Comparison of ENCODE assay signal across 10 cellular contexts in the genomic region with DNA sequence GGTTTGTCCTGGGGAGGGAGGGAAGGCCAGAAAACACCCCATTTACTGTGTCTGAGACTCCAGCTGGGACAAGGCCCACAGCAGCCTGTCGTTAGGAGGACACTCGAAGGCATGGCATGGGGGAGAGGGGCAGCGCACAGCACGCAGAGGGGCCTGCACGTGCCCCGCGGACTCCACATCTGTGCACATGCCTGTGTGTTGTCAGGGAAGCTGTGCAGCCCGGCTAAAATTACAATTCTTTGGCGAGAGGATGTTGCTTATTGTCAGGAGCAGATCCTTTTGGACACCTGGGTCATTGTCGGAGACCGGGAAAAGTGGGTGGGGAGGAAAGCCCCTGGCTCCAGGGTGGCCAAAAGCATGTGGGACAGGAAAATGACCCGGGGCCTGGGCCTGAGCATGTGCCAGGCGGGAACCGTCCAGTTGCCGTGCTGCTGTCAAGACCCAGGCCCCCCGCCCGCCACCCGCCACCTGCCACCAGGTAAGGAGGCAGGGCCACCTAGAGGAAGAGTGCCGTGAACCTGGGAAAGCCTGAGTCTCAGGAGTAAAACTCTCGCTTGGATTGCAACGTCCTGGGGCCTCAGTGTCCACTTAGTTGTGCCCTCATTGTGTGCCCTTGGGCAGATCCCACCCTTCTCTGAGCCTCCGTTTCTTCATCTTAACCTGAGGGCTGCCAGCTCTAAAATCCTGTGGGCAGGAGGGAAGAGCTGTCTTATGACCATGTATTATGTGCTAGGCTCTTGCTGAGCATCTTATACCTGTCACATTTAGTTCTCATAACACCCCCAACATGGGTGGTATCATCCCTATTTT. TPM values are rescaled to one million over a fixed set of nuclear protein-coding genes. Genes with fewer than 3 reads are reported as not detected.
DNase-seq lines count a peak whose midpoint lies in the region; ATAC-seq and TF ChIP-seq lines count a peak whose summit lies in the region.
"Had no signal": no experiment of that assay in that cellular context is flagged by ENCODE, and none has a peak within 500 bp of the region (broad histone marks: within the 10 kb centered on the region; RNA-seq: fewer than 3 reads in every experiment).

No MANE protein-coding gene starts in this region.

- H3K27me3 ChIP-seq in CD8-positive, alpha-beta T cell (ENCODE audit: insufficient read depth, low read length) = no peaks in the 10 kb centered on the region
- no peaks in the 10 kb centered on the region for H3K27me3 ChIP-seq in fibroblast of lung (ENCODE audit: control insufficient read depth, insufficient read depth, low read length)
- no peaks in the 10 kb centered on the region for H3K27me3 ChIP-seq in sigmoid colon

- peaks cover 46% of the 10 kb centered on the region for H3K36me3 ChIP-seq in CD8-positive, alpha-beta T cell (ENCODE audit: insufficient read depth, low read length)
- H3K36me3 ChIP-seq in fibroblast of lung (ENCODE audit: control insufficient read depth, insufficient read depth, low read length) = peaks cover 3% of the 10 kb centered on the region
- peaks cover 0 to 15% (median 7%) of the 10 kb centered on the region in 4 donors for H3K36me3 ChIP-seq in sigmoid colon

- no peaks in the 10 kb centered on the region for H3K9me3 ChIP-seq in CD8-positive, alpha-beta T cell (ENCODE audit: low read length)
- H3K9me3 ChIP-seq in fibroblast of lung (ENCODE audit: control insufficient read depth, insufficient read depth, low read depth, low read length) = no peaks in the 10 kb centered on the region
- H3K9me3 ChIP-seq in sigmoid colon = no peaks in the 10 kb centered on the region

- peaks cover 93% of the 10 kb centered on the region for H3K4me1 Mint-ChIP-seq in CD8-positive, alpha-beta T cell (ENCODE audit: low read depth)
- peaks cover 85% of the 10 kb centered on the region for H3K4me1 Mint-ChIP-seq in activated CD4-positive, alpha-beta memory T cell treated with anti-CD3 and anti-CD28 coated beads, Interleukin-2, amount 10 ng/mL, durations not matched to agents 7 days and 5 days

- TF ChIP-seq EP300 in sigmoid colon (IDR thresholded peaks at IDR 0.05) = no peak

- peaks cover 94% of the 10 kb centered on the region for H3K4me1 ChIP-seq in CD8-positive, alpha-beta T cell (ENCODE audit: insufficient read depth, low read length)
- H3K4me1 ChIP-seq in fibroblast of lung (ENCODE audit: control insufficient read depth, extremely low read depth, insufficient read depth, low read length) (peaks cover 42% of the 10 kb centered on the region), sigmoid colon (peaks cover 0 to 98% (median 94%) of the 10 kb centered on the region in 4 donors)

- H3K9ac ChIP-seq in fibroblast of lung (ENCODE audit: insufficient read depth, low read length) = no peak overlapping the region

- H3K79me2 ChIP-seq in fibroblast of lung (ENCODE audit: control insufficient read depth, insufficient read depth, low read length) = peaks cover 2% of the 10 kb centered on the region

- POLR2A ChIA-PET in CD8-positive, alpha-beta T cell (lab: Charles Lee) = interaction anchor here (1.5 to 14.9 kb wide), 4 partner anchors 7 to 37 kb away, joined by 7 to 300 read pairs (median 92); a partner anchor contains a TSS
- POLR2A ChIA-PET in activated CD4-positive, alpha-beta memory T cell treated with anti-CD3 and anti-CD28 coated beads, Interleukin-2, amount 10 ng/mL, durations not matched to agents 7 days and 5 days (lab: Charles Lee) = interaction anchor here (1.1 to 12.0 kb wide), 8 partner anchors 9 to 67 kb away, joined by 4 to 162 read pairs (median 17); no protein-coding TSS in a partner anchor

- no peak for DNase-seq in CD8-positive, alpha-beta T cell
- no peak for DNase-seq in activated CD4-positive, alpha-beta memory T cell treated with anti-CD3 and anti-CD28 coated beads, Interleukin-2, amount 10 ng/mL, durations not matched to agents 7 days and 5 days
- DNase-seq in fibroblast of lung (ENCODE audit: low read depth in 2 of 2) = no peak
- DNase-seq in sigmoid colon = no peak
- DNase-seq in NCI-H2196 (lab: John Stamatoyannopoulos, UW; ENCODE audit: unreplicated experiment) = no peak
- no peak for DNase-seq in cortex of kidney (lab: John Stamatoyannopoulos, UW)
- DNase-seq: cerebellar nuclear complex, NCI-H526 treated with DMSO at 0.1 percent for 48 hours had no signal

- H2AFZ ChIP-seq in fibroblast of lung (ENCODE audit: low read length) = no peak overlapping the region

- peak overlapping the region; percentile 96 for H3K27ac Mint-ChIP-seq in CD8-positive, alpha-beta T cell
- peak overlapping the region; percentile 91 for H3K27ac Mint-ChIP-seq in activated CD4-positive, alpha-beta memory T cell treated with anti-CD3 and anti-CD28 coated beads, Interleukin-2, amount 10 ng/mL, durations not matched to agents 7 days and 5 days

- H3K4me3 ChIP-seq in CD8-positive, alpha-beta T cell (ENCODE audit: low read depth, low read length) = peak overlapping the region; percentile 13
- no peak overlapping the region for H3K4me3 ChIP-seq in fibroblast of lung (replicated peaks in 1 of 4; ENCODE audit: control extremely low read depth in 1 of 4, insufficient read depth in 1 of 4, low read depth in 3 of 4, low read length in 4 of 4)
- no peak overlapping the region for H3K4me3 ChIP-seq in sigmoid colon

- no peak for TF ChIP-seq CTCF in CD8-positive, alpha-beta T cell (IDR thresholded peaks at IDR 0.05)
- TF ChIP-seq CTCF in fibroblast of lung (conservative IDR thresholded peaks at IDR 0.05 in 1 of 2, IDR thresholded peaks at IDR 0.05 in 1 of 2; ENCODE audit: low read depth in 1 of 2, low read length in 2 of 2) = no peak
- no peak for TF ChIP-seq CTCF in sigmoid colon (IDR thresholded peaks at IDR 0.05)

- H3K27ac ChIP-seq in CD8-positive, alpha-beta T cell (ENCODE audit: low read depth, low read length) = peak overlapping the region; percentile 36
- H3K27ac ChIP-seq in fibroblast of lung (ENCODE audit: insufficient read depth, low read length) (peak overlapping the region; percentile 74), sigmoid colon (peak overlapping the region; percentile 89 to 98 (median 92))

- H4K20me1 ChIP-seq in fibroblast of lung (ENCODE audit: control insufficient read depth, extremely low read depth, insufficient read depth, low read length) = no peaks in the 10 kb centered on the region

- CTCF ChIA-PET in CD8-positive, alpha-beta T cell (lab: Charles Lee) = interaction anchor here (1.4 to 16.6 kb wide), 8 partner anchors 7 to 76 kb away, joined by 3 to 242 read pairs (median 50); a partner anchor contains a TSS
- CTCF ChIA-PET in activated CD4-positive, alpha-beta memory T cell treated with anti-CD3 and anti-CD28 coated beads, Interleukin-2, amount 10 ng/mL, durations not matched to agents 7 days and 5 days (lab: Charles Lee) = interaction anchor here (1.1 to 5.0 kb wide), 6 partner anchors 9 to 68 kb away, joined by 5 to 42 read pairs (median 10); no protein-coding TSS in a partner anchor

- peak overlapping the region; percentile 70 for H3K4me3 Mint-ChIP-seq in CD8-positive, alpha-beta T cell
- H3K4me3 Mint-ChIP-seq in activated CD4-positive, alpha-beta memory T cell treated with anti-CD3 and anti-CD28 coated beads, Interleukin-2, amount 10 ng/mL, durations not matched to agents 7 days and 5 days = no peak overlapping the region

- H3K9me3 Mint-ChIP-seq in CD8-positive, alpha-beta T cell = no peaks in the 10 kb centered on the region
- H3K9me3 Mint-ChIP-seq in activated CD4-positive, alpha-beta memory T cell treated with anti-CD3 and anti-CD28 coated beads, Interleukin-2, amount 10 ng/mL, durations not matched to agents 7 days and 5 days = no peaks in the 10 kb centered on the region

- peaks cover 80% of the 10 kb centered on the region for H3K36me3 Mint-ChIP-seq in CD8-positive, alpha-beta T cell
- peaks cover 69% of the 10 kb centered on the region for H3K36me3 Mint-ChIP-seq in activated CD4-positive, alpha-beta memory T cell treated with anti-CD3 and anti-CD28 coated beads, Interleukin-2, amount 10 ng/mL, durations not matched to agents 7 days and 5 days (ENCODE audit: low read depth)

- intact Hi-C loops in CD8-positive, alpha-beta T cell (cut with DNase I, micrococcal nuclease) = no loop called here
- intact Hi-C loops in sigmoid colon (cut with DNase I) = loop anchor here (2.0 to 5.0 kb wide), 2 partner anchors 53 to 86 kb away; a partner anchor contains a TSS

- no peaks in the 10 kb centered on the region for H3K27me3 Mint-ChIP-seq in CD8-positive, alpha-beta T cell (ENCODE audit: low read depth)
- H3K27me3 Mint-ChIP-seq in activated CD4-positive, alpha-beta memory T cell treated with anti-CD3 and anti-CD28 coated beads, Interleukin-2, amount 10 ng/mL, durations not matched to agents 7 days and 5 days = no peaks in the 10 kb centered on the region

- no peak for ATAC-seq in CD8-positive, alpha-beta T cell
- no peak for ATAC-seq in GM19328 (IDR thresholded peaks at IDR 0.05; ENCODE audit: unreplicated experiment)
- ATAC-seq in HG02885 (IDR thresholded peaks at IDR 0.05; ENCODE audit: poor library complexity, unreplicated experiment) = no peak

- WGBS in sigmoid colon, 2 donors = 81 to 85% methylated on average over 22 of the region's 22 CpGs

- TF ChIP-seq POLR2A in sigmoid colon (IDR thresholded peaks at IDR 0.05) = no peak

- H3K4me2 ChIP-seq in fibroblast of lung (ENCODE audit: extremely low read depth, insufficient read depth, low read length) = peak overlapping the region; percentile 25

RNA-seq across cellular contexts. Expression of a gene that starts 7.2 kb away (rescaled TPM):
- 10 to 100 TPM; 57.3 to 61.7 TPM for total RNA-seq in CD8-positive, alpha-beta T cell
- 100 to 1,000 TPM; 109 TPM for total RNA-seq in activated CD4-positive, alpha-beta memory T cell treated with anti-CD3 and anti-CD28 coated beads, Interleukin-2, amount 10 ng/mL, durations not matched to agents 7 days and 5 days
- total RNA-seq in fibroblast of lung = 24.4 and 44.1 TPM in 2 replicates
- 14.1 and 39.9 TPM in 2 replicates for polyA plus RNA-seq in fibroblast of lung
- polyA plus RNA-seq in fibroblast of lung (2012) = 29.2 and 57.9 TPM in 2 replicates
- 38.7 and 156 TPM in 2 replicates for polyA minus RNA-seq in fibroblast of lung (ENCODE audit: low replicate concordance)
- total RNA-seq in sigmoid colon = 10 to 100 TPM; 24.6 to 46.7 (median 40.3) TPM
- polyA plus RNA-seq in sigmoid colon = 10 to 100 TPM; 12.0 to 73.1 (median 30.7) TPM

RNA-seq across cellular contexts. Expression of a gene that starts 46.5 kb away (rescaled TPM):
- under 1 TPM; 0.14 to 0.33 TPM for total RNA-seq in CD8-positive, alpha-beta T cell
- under 1 TPM; 0.25 to 0.33 TPM for total RNA-seq in activated CD4-positive, alpha-beta memory T cell treated with anti-CD3 and anti-CD28 coated beads, Interleukin-2, amount 10 ng/mL, durations not matched to agents 7 days and 5 days
- under 0.01 TPM in 2 replicates for total RNA-seq in fibroblast of lung
- 0.02 and 0.14 TPM in 2 replicates for polyA plus RNA-seq in fibroblast of lung
- 0.02 and 0.07 TPM in 2 replicates for polyA plus RNA-seq in fibroblast of lung (2012)
- polyA minus RNA-seq in fibroblast of lung (ENCODE audit: low replicate concordance) = 0.07 TPM in 1 of 2 replicates, not detected in the other
- under 1 TPM in 1 of 4 donors, not detected in 3; 0.55 TPM for total RNA-seq in sigmoid colon
- under 1 TPM in 1 of 3 donors, not detected in 2; 0.25 TPM for polyA plus RNA-seq in sigmoid colon

Comparison
In these comparisons a context has a peak if more than half of its experiments do, and no peak if none do; other contexts are left out.
1. H3K27ac ChIP-seq: peak in every context shown above with its lines; median percentile 92 in sigmoid colon; 74 in fibroblast of lung; 36 in CD8-positive, alpha-beta T cell.